Comparison of ENCODE assay signal across 1 cellular context in genomic region chr13:44629465-44630183, GRCh38.
TF ChIP-seq lines count a peak whose summit lies in the region.

No MANE protein-coding gene starts in this region.

TF ChIP-seq in IMR-90, 13 proteins besides CTCF, POLR2A, EP300 and RAD21 (continued from another document):
- TF ChIP-seq NFE2L2 (IDR thresholded peaks at IDR 0.05; ENCODE audit: low read depth, low read length), result peak; percentile 37; the same call in 1 of the 2 replicates
